8 cellular contexts compared by ENCODE assay signal in the genomic region with DNA sequence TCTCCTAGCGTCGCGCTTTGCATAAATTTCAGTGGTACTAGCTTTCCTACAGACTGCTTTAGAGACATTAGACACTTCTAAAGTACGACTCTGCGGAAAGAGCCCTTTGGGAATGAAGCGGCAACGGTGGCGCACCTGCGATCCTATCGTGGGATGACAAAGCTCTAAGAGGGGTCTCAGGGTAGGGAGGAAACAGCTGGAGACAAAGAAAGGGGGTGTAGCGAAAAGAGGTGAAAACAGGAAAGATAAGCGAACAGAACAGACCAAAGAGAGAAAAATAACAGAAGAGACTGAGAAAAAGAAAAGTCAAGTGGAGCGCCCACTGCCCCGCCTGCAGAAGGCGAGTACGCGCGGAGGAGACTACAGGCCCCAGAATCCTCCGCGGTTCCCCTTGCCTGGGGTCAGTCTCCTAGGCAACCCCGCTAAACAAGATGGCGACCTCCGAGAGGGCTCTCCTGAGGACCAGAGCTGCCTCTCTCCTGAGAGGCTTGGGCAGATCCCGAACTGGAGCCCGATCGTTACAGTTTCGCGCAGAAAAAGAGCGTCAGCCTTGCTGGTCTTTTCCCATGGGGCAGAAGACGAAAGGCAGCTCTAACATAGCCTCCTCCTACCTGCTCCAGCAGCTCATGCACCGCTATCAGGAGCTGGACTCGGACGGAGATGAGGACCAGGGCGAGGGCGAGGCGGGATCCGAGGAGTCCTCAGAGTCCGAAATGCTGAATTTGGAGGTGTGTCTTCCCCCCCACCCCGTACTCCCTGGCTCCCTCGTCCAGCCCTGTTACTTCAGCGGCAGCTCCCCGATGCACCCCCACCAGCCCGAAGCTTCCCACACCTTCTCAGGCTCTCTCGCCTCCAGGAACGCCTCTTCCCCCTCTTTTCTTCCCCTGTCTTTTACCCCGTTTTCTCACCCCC. TPM values are rescaled to one million over a fixed set of nuclear protein-coding genes. Genes with fewer than 3 reads are reported as not detected.
DNase-seq lines count a peak whose midpoint lies in the region; ATAC-seq and TF ChIP-seq lines count a peak whose summit lies in the region.

A gene with protein sequence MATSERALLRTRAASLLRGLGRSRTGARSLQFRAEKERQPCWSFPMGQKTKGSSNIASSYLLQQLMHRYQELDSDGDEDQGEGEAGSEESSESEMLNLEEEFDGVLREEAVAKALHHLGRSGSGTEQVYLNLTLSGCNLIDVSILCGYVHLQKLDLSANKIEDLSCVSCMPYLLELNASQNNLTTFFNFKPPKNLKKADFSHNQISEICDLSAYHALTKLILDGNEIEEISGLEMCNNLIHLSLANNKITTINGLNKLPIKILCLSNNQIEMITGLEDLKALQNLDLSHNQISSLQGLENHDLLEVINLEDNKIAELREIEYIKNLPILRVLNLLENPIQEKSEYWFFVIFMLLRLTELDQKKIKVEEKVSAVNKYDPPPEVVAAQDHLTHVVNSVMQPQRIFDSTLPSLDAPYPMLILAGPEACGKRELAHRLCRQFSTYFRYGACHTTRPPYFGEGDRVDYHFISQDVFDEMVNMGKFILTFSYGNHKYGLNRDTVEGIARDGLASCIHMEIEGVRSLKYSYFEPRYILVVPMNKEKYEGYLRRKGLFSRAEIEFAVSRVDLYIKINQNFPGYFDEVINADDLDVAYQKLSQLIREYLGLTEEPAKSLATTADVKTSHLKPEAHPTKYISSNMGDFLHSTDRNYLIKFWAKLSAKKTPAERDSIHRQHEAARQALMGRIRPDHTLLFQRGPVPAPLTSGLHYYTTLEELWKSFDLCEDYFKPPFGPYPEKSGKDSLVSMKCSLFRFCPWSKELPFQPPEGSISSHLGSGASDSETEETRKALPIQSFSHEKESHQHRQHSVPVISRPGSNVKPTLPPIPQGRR (plus strand): TSS at position 404 of the 912 bp plus-strand sequence. CDS start 28 bp downstream, at position 432.

- peak within 1 kb of the TSS; percentile 91 for H3K4me3 ChIP-seq in SK-N-MC

- H3K36me3 Mint-ChIP-seq in glutamatergic neuron (ENCODE audit: unreplicated experiment), result no peaks in the 10 kb centered on the region

- H3K27ac ChIP-seq in SK-N-MC (no peak within 1 kb of the TSS), substantia nigra (ENCODE audit: low read depth, low read length, poor library complexity, severe bottlenecking) (no peak within 1 kb of the TSS)

- peak; percentile 100 for ATAC-seq in HG02571 (IDR thresholded peaks at IDR 0.05; ENCODE audit: unreplicated experiment)

- peak within 1 kb of the TSS; percentile 89 for H3K27ac Mint-ChIP-seq in glutamatergic neuron (ENCODE audit: unreplicated experiment)

- H3K27me3 Mint-ChIP-seq in glutamatergic neuron (ENCODE audit: unreplicated experiment), result no peaks in the 10 kb centered on the region

- H3K4me1 Mint-ChIP-seq in glutamatergic neuron (ENCODE audit: low read depth, unreplicated experiment), result peaks cover 11% of the 10 kb centered on the region

- no peak within 1 kb of the TSS for H3K9ac ChIP-seq in SK-N-MC (ENCODE audit: insufficient read length)

- no peaks in the 10 kb centered on the region for H3K9me3 Mint-ChIP-seq in glutamatergic neuron (ENCODE audit: unreplicated experiment)

- H3K4me3 Mint-ChIP-seq in glutamatergic neuron (ENCODE audit: unreplicated experiment), result peak within 1 kb of the TSS; percentile 94

- H3K9me3 ChIP-seq in SK-N-MC (ENCODE audit: low read depth, low read length), result no peaks in the 10 kb centered on the region

- H3K36me3 ChIP-seq in SK-N-MC (ENCODE audit: insufficient read depth, low read length), result no peaks in the 10 kb centered on the region

- DNase-seq in GM04503 (ENCODE audit: low read depth), result peak; percentile 15
- peak; percentile 90 for DNase-seq in NAMALWA (ENCODE audit: low spot score)
- DNase-seq in SK-N-MC (ENCODE audit: low read depth, low spot score), result peak; percentile 14
- peak; percentile 77 for DNase-seq in activated naive CD4-positive, alpha-beta T cell treated with anti-CD3 and anti-CD28 coated beads, Interleukin-2, amount 50 U/mL, for 16 hours
- DNase-seq in glutamatergic neuron, result peak; percentile 89
- peak; percentile 84 for DNase-seq in occipital lobe (lab: John Stamatoyannopoulos, UW)
- DNase-seq in substantia nigra (lab: John Stamatoyannopoulos, UW), result peak in 48 of 49 donors; percentile 11 to 86 (median 64)

- no peak for TF ChIP-seq CTCF in glutamatergic neuron (IDR thresholded peaks at IDR 0.05; ENCODE audit: partially characterized antibody, unreplicated experiment)

RNA-seq across cellular contexts. Expression of the gene that starts here (rescaled TPM):
- total RNA-seq in glutamatergic neuron (ENCODE audit: unreplicated experiment) (0.81 TPM), occipital lobe (17.6 TPM)

Comparison
In these comparisons a context has a peak if more than half of its experiments do, and no peak if none do; other contexts are left out.
1. RNA of the gene that starts here (total RNA-seq): 17.6 TPM in occipital lobe (single experiment); 0.81 TPM in glutamatergic neuron (single experiment); every median in the first group is over 10 times any median in the second.
2. Peak in DNase-seq in glutamatergic neuron; RNA of the gene not detected or under 1 TPM.
3. DNase-seq: peak in every context shown above with its lines; median percentile 90 in NAMALWA; 89 in glutamatergic neuron; 84 in occipital lobe; 77 in activated naive CD4-positive, alpha-beta T cell treated with anti-CD3 and anti-CD28 coated beads, Interleukin-2, amount 50 U/mL, for 16 hours; 64 in substantia nigra; 15 in GM04503; 14 in SK-N-MC.